Comparison of ENCODE assay signal across 35 cellular contexts in the genomic region with DNA sequence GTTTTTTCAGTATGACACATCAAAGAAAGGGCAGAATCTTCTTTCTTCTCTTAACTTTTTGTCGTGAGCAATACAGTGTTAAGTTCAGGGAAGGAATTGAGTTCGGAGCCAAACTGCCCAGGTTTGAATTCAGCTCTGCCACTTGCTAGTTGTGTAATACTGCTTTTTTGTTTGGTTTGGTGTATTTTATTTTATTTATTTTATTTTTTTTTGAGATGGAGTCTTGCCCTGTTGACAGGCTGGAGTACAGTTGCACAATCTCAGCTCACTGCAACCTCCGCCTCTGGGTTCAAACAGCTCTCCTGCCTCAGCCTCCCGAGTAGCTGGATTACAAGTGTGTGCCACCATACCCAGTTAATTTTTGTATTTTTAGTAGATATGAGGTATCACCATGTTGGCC.
DNase-seq lines count a peak whose midpoint lies in the region; ATAC-seq, FAIRE-seq and TF ChIP-seq lines count a peak whose summit lies in the region.
"Had no signal": no experiment of that assay in that cellular context is flagged by ENCODE, and none has a peak within 500 bp of the region (broad histone marks: within the 10 kb centered on the region; RNA-seq: fewer than 3 reads in every experiment).

No MANE protein-coding gene starts in this region.

- TF ChIP-seq EP300 in HepG2 (IDR thresholded peaks at IDR 0.05; ENCODE audit: low read depth in 2 of 2, low read length in 2 of 2) (no peak), HepG2 (CRISPR knock-in tag; IDR thresholded peaks at IDR 0.05; ENCODE audit: borderline replicate concordance) (no peak)

- H3K4me1 Mint-ChIP-seq in osteocyte (ENCODE audit: unreplicated experiment) = peaks cover 12% of the 10 kb centered on the region

- no peak for FAIRE-seq in HepG2 (lab: Jason Lieb, UNC)
- FAIRE-seq: A204.1, A549, D721Med had no signal

- no peak overlapping the region for H3K4me3 Mint-ChIP-seq in osteocyte (ENCODE audit: unreplicated experiment)
- H3K4me3 Mint-ChIP-seq: B cell; CD14-positive monocyte; CD4-positive, alpha-beta memory T cell; CD4-positive, alpha-beta T cell; CD4-positive, CD25-positive, alpha-beta regulatory T cell; CD8-positive, alpha-beta memory T cell; CD8-positive, alpha-beta T cell had no signal

- H3K36me3 Mint-ChIP-seq in osteocyte (ENCODE audit: unreplicated experiment) = peaks cover 1% of the 10 kb centered on the region
- H3K36me3 Mint-ChIP-seq: CD14-positive monocyte; CD4-positive, alpha-beta memory T cell; CD4-positive, CD25-positive, alpha-beta regulatory T cell; CD8-positive, alpha-beta T cell had no signal

- no peak for ATAC-seq in HepG2
- ATAC-seq in left lobe of liver = peak; percentile 21
- peak; percentile 30 to 64 (median 39) for ATAC-seq in right lobe of liver
- ATAC-seq: A549; CD8-positive, alpha-beta T cell had no signal

- H3K9me3 ChIP-seq in liver (ENCODE audit: control insufficient read depth in 4 of 4, low read length in 3 of 4) (no peaks in the 10 kb centered on the region), HepG2 (ENCODE audit: low read length) (no peaks in the 10 kb centered on the region), right lobe of liver (no peaks in the 10 kb centered on the region)
- H3K9me3 ChIP-seq: A549; BE2C; BLaER1; BLaER1 treated with 17β-estradiol and CSF1 and Interleukin-3, amounts not matched to agents 10 nM and 100 nM; Caco-2 had no signal

- peaks cover 12 to 76% (median 62%) of the 10 kb centered on the region in 4 donors for H3K4me1 ChIP-seq in liver (ENCODE audit: control insufficient read depth in 4 of 4, insufficient read depth in 4 of 4, low read length in 3 of 4)
- peaks cover 9% of the 10 kb centered on the region for H3K4me1 ChIP-seq in HepG2 (ENCODE audit: insufficient read depth, low read length)
- H3K4me1 ChIP-seq in right lobe of liver = peaks cover 0 to 41% (median 15%) of the 10 kb centered on the region in 4 donors
- H3K4me1 ChIP-seq: A549, BE2C had no signal

- intact Hi-C loops in HepG2 (cut with micrococcal nuclease; ENCODE audit: unreplicated experiment) = no loop called here
- intact Hi-C loops in right lobe of liver (cut with DNase I) = loop anchor here in 1 of 2 donors (10.0 kb wide), 1 partner anchor 103 kb away; no protein-coding TSS in a partner anchor

- BruUV-seq in HepG2 (replicated peaks; lab: Mats Ljungman, UMichigan) = no TSS peak

- TF ChIP-seq POLR2A in HepG2 (IDR thresholded peaks at IDR 0.05; ENCODE audit: insufficient read depth in 1 of 2, low read depth in 2 of 2, low read length in 2 of 2) (no peak), right lobe of liver (IDR thresholded peaks at IDR 0.05) (no peak)

- TF ChIP-seq RAD21 in liver (IDR thresholded peaks at IDR 0.05) (peak; percentile 46), HepG2 (CRISPR knock-in tag; IDR thresholded peaks at IDR 0.05) (no peak)

- H3K4me2 ChIP-seq in HepG2 (ENCODE audit: low read depth, low read length) = no peak overlapping the region
- H3K4me2 ChIP-seq: A549; BLaER1; BLaER1 treated with 17β-estradiol and CSF1 and Interleukin-3, amounts not matched to agents 10 nM and 100 nM had no signal

- H3K9ac ChIP-seq in liver (ENCODE audit: low read depth in 1 of 2, low read length in 2 of 2) (no peak overlapping the region), HepG2 (ENCODE audit: insufficient read depth, low read depth, low read length) (no peak overlapping the region)
- H3K9ac ChIP-seq: BLaER1; BLaER1 treated with 17β-estradiol and CSF1 and Interleukin-3, amounts not matched to agents 10 nM and 100 nM had no signal

- H3K4me3 ChIP-seq in liver (ENCODE audit: low read depth in 1 of 3, low read length in 3 of 3) = no peak overlapping the region
- H3K4me3 ChIP-seq in HepG2 (replicated peaks in 1 of 3; ENCODE audit: insufficient read depth in 1 of 3, low read depth in 2 of 3, low read length in 3 of 3) = no peak overlapping the region
- H3K4me3 ChIP-seq in right lobe of liver = no peak overlapping the region
- H3K4me3 ChIP-seq: A549; BLaER1; BLaER1 treated with 17β-estradiol and CSF1 and Interleukin-3, amounts not matched to agents 10 nM and 100 nM had no signal

- H3K27me3 ChIP-seq in liver (ENCODE audit: control insufficient read depth in 4 of 4, insufficient read depth in 4 of 4, low read length in 3 of 4) = no peaks in the 10 kb centered on the region
- peaks cover 0 to 20% of the 10 kb centered on the region in 2 experiments; a peak in 2 of 5 replicates for H3K27me3 ChIP-seq in HepG2 (ENCODE audit: control insufficient read depth in 1 of 2, insufficient read depth in 2 of 2, low read length in 2 of 2)
- no peaks in the 10 kb centered on the region for H3K27me3 ChIP-seq in right lobe of liver

- H3K27ac ChIP-seq in liver (ENCODE audit: low read depth in 1 of 2, low read length in 2 of 2) (peak overlapping the region; percentile 35 to 44), HepG2 (ENCODE audit: extremely low read length, insufficient read depth, low read length) (no peak overlapping the region), right lobe of liver (no peak overlapping the region)
- H3K27ac ChIP-seq: 22Rv1; A549; BLaER1; BLaER1 treated with 17β-estradiol and CSF1 and Interleukin-3, amounts not matched to agents 10 nM and 100 nM; C4-2B had no signal

- WGBS in liver = 40% methylated on average over 4 of the region's 4 CpGs
- WGBS in HepG2 (ENCODE audit: low lambda C conversion rate) = 29% methylated on average over 4 of the region's 4 CpGs
- 16% methylated on average over 4 of the region's 4 CpGs for WGBS in right lobe of liver (ENCODE audit: insufficient coverage, low coverage, low lambda C conversion rate, missing lambda C conversion rate)

- in situ Hi-C loops in HepG2 (cut with HindIII; ENCODE audit: extremely low pct_ligation_motif_present, low pct_unique_long_range_greater_than_20kb) = no loop called here

- no peak overlapping the region for H3K27ac Mint-ChIP-seq in osteocyte (ENCODE audit: unreplicated experiment)
- H3K27ac Mint-ChIP-seq: B cell; CD14-positive monocyte; CD4-positive, alpha-beta T cell; CD4-positive, CD25-positive, alpha-beta regulatory T cell; CD8-positive, alpha-beta memory T cell; CD8-positive, alpha-beta T cell had no signal

- CTCF ChIA-PET in HepG2 (lab: Yijun Ruan, JAX; ENCODE audit: low intra/inter-chr PET ratio, low total read pairs) = no interaction called here

- H4K20me1 ChIP-seq in HepG2 (ENCODE audit: insufficient read depth, low read length) = no peaks in the 10 kb centered on the region

- no peak overlapping the region for H2AFZ ChIP-seq in HepG2 (ENCODE audit: low read length)

- POLR2A ChIA-PET in HepG2 (lab: Yijun Ruan, JAX) = no interaction called here

- H3K36me3 ChIP-seq in liver (ENCODE audit: control insufficient read depth in 4 of 4, insufficient read depth in 3 of 4, low read depth in 1 of 4, low read length in 3 of 4) (no peaks in the 10 kb centered on the region), HepG2 (replicated peaks in 1 of 2; ENCODE audit: control insufficient read depth in 1 of 2, insufficient read depth in 2 of 2, low read length in 2 of 2) (no peaks in the 10 kb centered on the region), right lobe of liver (no peaks in the 10 kb centered on the region)
- H3K36me3 ChIP-seq: BE2C had no signal

- no peak for TF ChIP-seq CTCF in liver (IDR thresholded peaks at IDR 0.05; ENCODE audit: low read depth, low read length, missing input control)
- TF ChIP-seq CTCF in HepG2 (CRISPR knock-in tag; IDR thresholded peaks at IDR 0.05) = no peak
- no peak for TF ChIP-seq CTCF in right lobe of liver (IDR thresholded peaks at IDR 0.05)
- no peak for TF ChIP-seq CTCF in osteocyte (IDR thresholded peaks at IDR 0.05)

- peaks cover 8% of the 10 kb centered on the region for H3K27me3 Mint-ChIP-seq in osteocyte (ENCODE audit: unreplicated experiment)

- H3K79me2 ChIP-seq in HepG2 (ENCODE audit: insufficient read depth, low read length) = no peaks in the 10 kb centered on the region

- DNase-seq in HepG2 (ENCODE audit: low spot score) = no peak
- DNase-seq in left lobe of liver (ENCODE audit: low spot score) = peak; percentile 59
- peak in 1 of 3 donors; percentile 57 for DNase-seq in right lobe of liver
- DNase-seq in osteocyte (ENCODE audit: extremely low spot score, unreplicated experiment) = no peak
- DNase-seq in OCI-M1 (lab: John Stamatoyannopoulos, UW) = no peak
- DNase-seq: 8988T; ACHN; AML-193; BE2C; C1 segment of cervical spinal cord; Caco-2; Calu3; CD4-positive, alpha-beta memory T cell; CD4-positive, alpha-beta T cell; CD4-positive, CD25-positive, alpha-beta regulatory T cell; CD8-positive, alpha-beta memory T cell; CD8-positive, alpha-beta T cell; COR-L47; DMS 273 treated with DMSO at 0.1 percent for 48 hours; DMS153; DMS53; DMS79; DMS79 treated with DMSO at 0.1 percent for 48 hours; DND-41; EL had no signal

- H3K9me3 Mint-ChIP-seq in osteocyte (ENCODE audit: unreplicated experiment) = no peaks in the 10 kb centered on the region
- H3K9me3 Mint-ChIP-seq: CD4-positive, alpha-beta T cell; CD8-positive, alpha-beta memory T cell; CD8-positive, alpha-beta T cell had no signal

TF ChIP-seq in liver, 16 proteins besides CTCF, POLR2A, EP300 and RAD21 (continues in another document):
- TF ChIP-seq SP1 (IDR thresholded peaks at IDR 0.05) (peak; percentile 12), HNF4A (conservative IDR thresholded peaks at IDR 0.05) (peak; percentile 76 to 83), YY1 (IDR thresholded peaks at IDR 0.05) (peak; percentile 23), GABPA (IDR thresholded peaks at IDR 0.05 in 1 of 2, conservative IDR thresholded peaks at IDR 0.05 in 1 of 2) (no peak)
- TF ChIP-seq, protein P1, sequence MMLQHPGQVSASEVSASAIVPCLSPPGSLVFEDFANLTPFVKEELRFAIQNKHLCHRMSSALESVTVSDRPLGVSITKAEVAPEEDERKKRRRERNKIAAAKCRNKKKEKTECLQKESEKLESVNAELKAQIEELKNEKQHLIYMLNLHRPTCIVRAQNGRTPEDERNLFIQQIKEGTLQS (IDR thresholded peaks at IDR 0.05) = no peak

TF ChIP-seq in HepG2, 621 proteins besides CTCF, POLR2A, EP300 and RAD21 (continues in another document):
- TF ChIP-seq ZNF768 (CRISPR knock-in tag; IDR thresholded peaks at IDR 0.05) (no peak), MATR3 (CRISPR knock-in tag; IDR thresholded peaks at IDR 0.05) (no peak), IRX3 (CRISPR knock-in tag; IDR thresholded peaks at IDR 0.05; ENCODE audit: borderline replicate concordance, low read depth) (no peak), YEATS2 (CRISPR knock-in tag; IDR thresholded peaks at IDR 0.05; ENCODE audit: borderline replicate concordance) (no peak), GATAD1 (CRISPR knock-in tag; IDR thresholded peaks at IDR 0.05) (no peak), ZNF317 (CRISPR knock-in tag; IDR thresholded peaks at IDR 0.05) (no peak), ZBTB3 (CRISPR knock-in tag; IDR thresholded peaks at IDR 0.05; ENCODE audit: borderline replicate concordance, low read depth) (no peak)
- TF ChIP-seq, protein P2, sequence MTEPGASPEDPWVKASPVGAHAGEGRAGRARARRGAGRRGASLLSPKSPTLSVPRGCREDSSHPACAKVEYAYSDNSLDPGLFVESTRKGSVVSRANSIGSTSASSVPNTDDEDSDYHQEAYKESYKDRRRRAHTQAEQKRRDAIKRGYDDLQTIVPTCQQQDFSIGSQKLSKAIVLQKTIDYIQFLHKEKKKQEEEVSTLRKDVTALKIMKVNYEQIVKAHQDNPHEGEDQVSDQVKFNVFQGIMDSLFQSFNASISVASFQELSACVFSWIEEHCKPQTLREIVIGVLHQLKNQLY (CRISPR knock-in tag; IDR thresholded peaks at IDR 0.05) = no peak

Comparison
In these comparisons a context has a peak if more than half of its experiments do, and no peak if none do; other contexts are left out.
1. H3K27ac ChIP-seq: peak in liver (2 of 2); none in HepG2 (single experiment) and right lobe of liver (0 of 3).